Comparison of ENCODE assay signal across 1 cellular context in the genomic region with DNA sequence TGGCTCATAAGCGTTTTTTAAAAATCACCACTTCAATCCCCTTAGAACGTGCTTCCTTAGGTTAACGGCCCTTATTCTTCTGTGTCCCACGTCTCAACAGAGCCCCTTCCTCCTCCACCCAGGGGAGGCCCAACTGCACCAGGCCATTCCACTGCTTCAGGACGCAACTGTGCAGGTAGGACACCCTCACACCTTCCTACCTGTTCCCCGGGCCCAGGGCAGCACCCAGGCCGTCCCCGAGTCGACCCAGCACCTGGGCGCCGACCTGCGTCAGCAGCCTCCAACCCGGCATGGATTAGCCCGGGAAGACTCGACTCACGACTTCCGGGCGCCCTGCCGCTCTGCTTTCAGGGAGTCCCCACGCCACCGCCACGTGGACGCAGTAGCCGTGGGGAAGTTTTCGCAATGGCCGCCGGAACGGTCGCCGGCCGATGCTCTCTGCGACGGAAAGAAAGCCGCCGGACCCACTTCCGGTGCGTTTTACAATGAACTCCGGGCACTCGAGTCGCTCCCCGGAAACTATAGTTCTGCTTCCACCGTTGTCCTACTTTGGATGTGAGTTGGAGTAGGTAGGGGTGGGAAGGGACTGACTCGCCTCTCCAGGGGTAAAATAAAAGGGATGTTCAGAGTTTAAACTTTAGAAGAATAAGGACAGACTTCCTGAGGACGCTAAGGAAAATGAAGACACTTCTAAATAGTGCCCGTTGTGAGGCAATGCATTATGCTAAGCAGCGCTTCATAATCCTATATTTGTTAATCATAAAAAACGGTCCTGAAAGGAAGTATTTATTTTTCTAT.
A peak's percentile ranks its signal among the peaks of the same experiment; 100 is the strongest.
TF ChIP-seq lines count a peak whose summit lies in the region.

A gene (minus strand): TSS at position 442 of the 798 bp plus-strand sequence. CDS start 150 bp downstream, at position 292.

TF ChIP-seq in HepG2, 621 proteins besides CTCF, POLR2A, EP300 and RAD21 (continued from another document and continues in another):
- TF ChIP-seq, protein P1, sequence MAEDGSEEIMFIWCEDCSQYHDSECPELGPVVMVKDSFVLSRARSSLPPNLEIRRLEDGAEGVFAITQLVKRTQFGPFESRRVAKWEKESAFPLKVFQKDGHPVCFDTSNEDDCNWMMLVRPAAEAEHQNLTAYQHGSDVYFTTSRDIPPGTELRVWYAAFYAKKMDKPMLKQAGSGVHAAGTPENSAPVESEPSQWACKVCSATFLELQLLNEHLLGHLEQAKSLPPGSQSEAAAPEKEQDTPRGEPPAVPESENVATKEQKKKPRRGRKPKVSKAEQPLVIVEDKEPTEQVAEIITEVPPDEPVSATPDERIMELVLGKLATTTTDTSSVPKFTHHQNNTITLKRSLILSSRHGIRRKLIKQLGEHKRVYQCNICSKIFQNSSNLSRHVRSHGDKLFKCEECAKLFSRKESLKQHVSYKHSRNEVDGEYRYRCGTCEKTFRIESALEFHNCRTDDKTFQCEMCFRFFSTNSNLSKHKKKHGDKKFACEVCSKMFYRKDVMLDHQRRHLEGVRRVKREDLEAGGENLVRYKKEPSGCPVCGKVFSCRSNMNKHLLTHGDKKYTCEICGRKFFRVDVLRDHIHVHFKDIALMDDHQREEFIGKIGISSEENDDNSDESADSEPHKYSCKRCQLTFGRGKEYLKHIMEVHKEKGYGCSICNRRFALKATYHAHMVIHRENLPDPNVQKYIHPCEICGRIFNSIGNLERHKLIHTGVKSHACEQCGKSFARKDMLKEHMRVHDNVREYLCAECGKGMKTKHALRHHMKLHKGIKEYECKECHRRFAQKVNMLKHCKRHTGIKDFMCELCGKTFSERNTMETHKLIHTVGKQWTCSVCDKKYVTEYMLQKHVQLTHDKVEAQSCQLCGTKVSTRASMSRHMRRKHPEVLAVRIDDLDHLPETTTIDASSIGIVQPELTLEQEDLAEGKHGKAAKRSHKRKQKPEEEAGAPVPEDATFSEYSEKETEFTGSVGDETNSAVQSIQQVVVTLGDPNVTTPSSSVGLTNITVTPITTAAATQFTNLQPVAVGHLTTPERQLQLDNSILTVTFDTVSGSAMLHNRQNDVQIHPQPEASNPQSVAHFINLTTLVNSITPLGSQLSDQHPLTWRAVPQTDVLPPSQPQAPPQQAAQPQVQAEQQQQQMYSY (CRISPR knock-in tag; IDR thresholded peaks at IDR 0.05): peak; percentile 87
- TF ChIP-seq FOXK1 (CRISPR knock-in tag; IDR thresholded peaks at IDR 0.05; ENCODE audit: borderline replicate concordance, low read depth): peak; percentile 90
- TF ChIP-seq, protein P2, sequence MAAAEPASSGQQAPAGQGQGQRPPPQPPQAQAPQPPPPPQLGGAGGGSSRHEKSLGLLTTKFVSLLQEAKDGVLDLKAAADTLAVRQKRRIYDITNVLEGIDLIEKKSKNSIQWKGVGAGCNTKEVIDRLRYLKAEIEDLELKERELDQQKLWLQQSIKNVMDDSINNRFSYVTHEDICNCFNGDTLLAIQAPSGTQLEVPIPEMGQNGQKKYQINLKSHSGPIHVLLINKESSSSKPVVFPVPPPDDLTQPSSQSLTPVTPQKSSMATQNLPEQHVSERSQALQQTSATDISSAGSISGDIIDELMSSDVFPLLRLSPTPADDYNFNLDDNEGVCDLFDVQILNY (CRISPR knock-in tag; conservative IDR thresholded peaks at IDR 0.05): peak; percentile 79
- no peak for TF ChIP-seq CCAR2 (optimal IDR thresholded peaks at IDR 0.05; ENCODE audit: low read depth, low read length)
- TF ChIP-seq ZNF614 (CRISPR knock-in tag; IDR thresholded peaks at IDR 0.05; ENCODE audit: borderline replicate concordance): peak; percentile 72; the same call in 1 of the 2 replicates
- TF ChIP-seq NFKBIZ (CRISPR knock-in tag; IDR thresholded peaks at IDR 0.05): peak; percentile 86
- no peak for TF ChIP-seq TRIM24 (CRISPR knock-in tag; IDR thresholded peaks at IDR 0.05)
- peak; percentile 72; the same call in 1 of the 2 replicates for TF ChIP-seq FOXO1 (CRISPR knock-in tag; IDR thresholded peaks at IDR 0.05)
- TF ChIP-seq NCOA5 (CRISPR knock-in tag; IDR thresholded peaks at IDR 0.05): no peak
- peak; percentile 95; the same call in 1 of the 2 replicates for TF ChIP-seq NFATC3 (CRISPR knock-in tag; IDR thresholded peaks at IDR 0.05)
- peak; percentile 99 for TF ChIP-seq PHF8 (CRISPR knock-in tag; IDR thresholded peaks at IDR 0.05)
- TF ChIP-seq, protein P3, sequence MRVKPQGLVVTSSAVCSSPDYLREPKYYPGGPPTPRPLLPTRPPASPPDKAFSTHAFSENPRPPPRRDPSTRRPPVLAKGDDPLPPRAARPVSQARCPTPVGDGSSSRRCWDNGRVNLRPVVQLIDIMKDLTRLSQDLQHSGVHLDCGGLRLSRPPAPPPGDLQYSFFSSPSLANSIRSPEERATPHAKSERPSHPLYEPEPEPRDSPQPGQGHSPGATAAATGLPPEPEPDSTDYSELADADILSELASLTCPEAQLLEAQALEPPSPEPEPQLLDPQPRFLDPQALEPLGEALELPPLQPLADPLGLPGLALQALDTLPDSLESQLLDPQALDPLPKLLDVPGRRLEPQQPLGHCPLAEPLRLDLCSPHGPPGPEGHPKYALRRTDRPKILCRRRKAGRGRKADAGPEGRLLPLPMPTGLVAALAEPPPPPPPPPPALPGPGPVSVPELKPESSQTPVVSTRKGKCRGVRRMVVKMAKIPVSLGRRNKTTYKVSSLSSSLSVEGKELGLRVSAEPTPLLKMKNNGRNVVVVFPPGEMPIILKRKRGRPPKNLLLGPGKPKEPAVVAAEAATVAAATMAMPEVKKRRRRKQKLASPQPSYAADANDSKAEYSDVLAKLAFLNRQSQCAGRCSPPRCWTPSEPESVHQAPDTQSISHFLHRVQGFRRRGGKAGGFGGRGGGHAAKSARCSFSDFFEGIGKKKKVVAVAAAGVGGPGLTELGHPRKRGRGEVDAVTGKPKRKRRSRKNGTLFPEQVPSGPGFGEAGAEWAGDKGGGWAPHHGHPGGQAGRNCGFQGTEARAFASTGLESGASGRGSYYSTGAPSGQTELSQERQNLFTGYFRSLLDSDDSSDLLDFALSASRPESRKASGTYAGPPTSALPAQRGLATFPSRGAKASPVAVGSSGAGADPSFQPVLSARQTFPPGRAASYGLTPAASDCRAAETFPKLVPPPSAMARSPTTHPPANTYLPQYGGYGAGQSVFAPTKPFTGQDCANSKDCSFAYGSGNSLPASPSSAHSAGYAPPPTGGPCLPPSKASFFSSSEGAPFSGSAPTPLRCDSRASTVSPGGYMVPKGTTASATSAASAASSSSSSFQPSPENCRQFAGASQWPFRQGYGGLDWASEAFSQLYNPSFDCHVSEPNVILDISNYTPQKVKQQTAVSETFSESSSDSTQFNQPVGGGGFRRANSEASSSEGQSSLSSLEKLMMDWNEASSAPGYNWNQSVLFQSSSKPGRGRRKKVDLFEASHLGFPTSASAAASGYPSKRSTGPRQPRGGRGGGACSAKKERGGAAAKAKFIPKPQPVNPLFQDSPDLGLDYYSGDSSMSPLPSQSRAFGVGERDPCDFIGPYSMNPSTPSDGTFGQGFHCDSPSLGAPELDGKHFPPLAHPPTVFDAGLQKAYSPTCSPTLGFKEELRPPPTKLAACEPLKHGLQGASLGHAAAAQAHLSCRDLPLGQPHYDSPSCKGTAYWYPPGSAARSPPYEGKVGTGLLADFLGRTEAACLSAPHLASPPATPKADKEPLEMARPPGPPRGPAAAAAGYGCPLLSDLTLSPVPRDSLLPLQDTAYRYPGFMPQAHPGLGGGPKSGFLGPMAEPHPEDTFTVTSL (CRISPR knock-in tag; IDR thresholded peaks at IDR 0.05; ENCODE audit: borderline replicate concordance): 0 out of 2 replicates have a peak, but pooled peaks have one; percentile 28
- peak; percentile 87; the same call in 1 of the 2 replicates for TF ChIP-seq ZNF484 (CRISPR knock-in tag; IDR thresholded peaks at IDR 0.05; ENCODE audit: borderline replicate concordance, low read depth)
- peak; percentile 84 for TF ChIP-seq ZNF543 (CRISPR knock-in tag; IDR thresholded peaks at IDR 0.05)
- TF ChIP-seq GZF1 (CRISPR knock-in tag; IDR thresholded peaks at IDR 0.05): peak; percentile 82; the same call in 1 of the 2 replicates
- peak; percentile 62; the same call in 1 of the 2 replicates for TF ChIP-seq ZNF777 (CRISPR knock-in tag; IDR thresholded peaks at IDR 0.05)
- TF ChIP-seq, protein P4, sequence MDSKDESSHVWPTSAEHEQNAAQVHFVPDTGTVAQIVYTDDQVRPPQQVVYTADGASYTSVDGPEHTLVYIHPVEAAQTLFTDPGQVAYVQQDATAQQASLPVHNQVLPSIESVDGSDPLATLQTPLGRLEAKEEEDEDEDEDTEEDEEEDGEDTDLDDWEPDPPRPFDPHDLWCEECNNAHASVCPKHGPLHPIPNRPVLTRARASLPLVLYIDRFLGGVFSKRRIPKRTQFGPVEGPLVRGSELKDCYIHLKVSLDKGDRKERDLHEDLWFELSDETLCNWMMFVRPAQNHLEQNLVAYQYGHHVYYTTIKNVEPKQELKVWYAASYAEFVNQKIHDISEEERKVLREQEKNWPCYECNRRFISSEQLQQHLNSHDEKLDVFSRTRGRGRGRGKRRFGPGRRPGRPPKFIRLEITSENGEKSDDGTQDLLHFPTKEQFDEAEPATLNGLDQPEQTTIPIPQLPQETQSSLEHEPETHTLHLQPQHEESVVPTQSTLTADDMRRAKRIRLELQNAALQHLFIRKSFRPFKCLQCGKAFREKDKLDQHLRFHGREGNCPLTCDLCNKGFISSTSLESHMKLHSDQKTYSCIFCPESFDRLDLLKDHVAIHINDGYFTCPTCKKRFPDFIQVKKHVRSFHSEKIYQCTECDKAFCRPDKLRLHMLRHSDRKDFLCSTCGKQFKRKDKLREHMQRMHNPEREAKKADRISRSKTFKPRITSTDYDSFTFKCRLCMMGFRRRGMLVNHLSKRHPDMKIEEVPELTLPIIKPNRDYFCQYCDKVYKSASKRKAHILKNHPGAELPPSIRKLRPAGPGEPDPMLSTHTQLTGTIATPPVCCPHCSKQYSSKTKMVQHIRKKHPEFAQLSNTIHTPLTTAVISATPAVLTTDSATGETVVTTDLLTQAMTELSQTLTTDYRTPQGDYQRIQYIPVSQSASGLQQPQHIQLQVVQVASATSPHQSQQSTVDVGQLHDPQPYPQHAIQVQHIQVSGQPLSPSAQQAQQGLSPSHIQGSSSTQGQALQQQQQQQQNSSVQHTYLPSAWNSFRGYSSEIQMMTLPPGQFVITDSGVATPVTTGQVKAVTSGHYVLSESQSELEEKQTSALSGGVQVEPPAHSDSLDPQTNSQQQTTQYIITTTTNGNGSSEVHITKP (CRISPR knock-in tag; IDR thresholded peaks at IDR 0.05; ENCODE audit: low read depth): peak; percentile 81; the same call in 1 of the 2 replicates
- peak; percentile 64 for TF ChIP-seq NFYB (CRISPR knock-in tag; IDR thresholded peaks at IDR 0.05)
- TF ChIP-seq ZNF441 (CRISPR knock-in tag; IDR thresholded peaks at IDR 0.05; ENCODE audit: borderline replicate concordance): peak; percentile 96
- peak; percentile 93 for TF ChIP-seq REL (CRISPR knock-in tag; conservative IDR thresholded peaks at IDR 0.05)
- TF ChIP-seq, protein P5, sequence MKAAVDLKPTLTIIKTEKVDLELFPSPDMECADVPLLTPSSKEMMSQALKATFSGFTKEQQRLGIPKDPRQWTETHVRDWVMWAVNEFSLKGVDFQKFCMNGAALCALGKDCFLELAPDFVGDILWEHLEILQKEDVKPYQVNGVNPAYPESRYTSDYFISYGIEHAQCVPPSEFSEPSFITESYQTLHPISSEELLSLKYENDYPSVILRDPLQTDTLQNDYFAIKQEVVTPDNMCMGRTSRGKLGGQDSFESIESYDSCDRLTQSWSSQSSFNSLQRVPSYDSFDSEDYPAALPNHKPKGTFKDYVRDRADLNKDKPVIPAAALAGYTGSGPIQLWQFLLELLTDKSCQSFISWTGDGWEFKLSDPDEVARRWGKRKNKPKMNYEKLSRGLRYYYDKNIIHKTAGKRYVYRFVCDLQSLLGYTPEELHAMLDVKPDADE (CRISPR knock-in tag; IDR thresholded peaks at IDR 0.05): peak; percentile 82; the same call in 1 of the 2 replicates
- TF ChIP-seq ZNF180 (CRISPR knock-in tag; IDR thresholded peaks at IDR 0.05; ENCODE audit: borderline replicate concordance, low read depth): no peak; the same call in 1 of the 2 replicates
- peak; percentile 76; the same call in 1 of the 2 replicates for TF ChIP-seq TGIF2 (CRISPR knock-in tag; IDR thresholded peaks at IDR 0.05)
- 0 out of 2 replicates have a peak, but pooled peaks have one; percentile 68 for TF ChIP-seq RFXANK (CRISPR knock-in tag; IDR thresholded peaks at IDR 0.05)
- TF ChIP-seq, protein P6, sequence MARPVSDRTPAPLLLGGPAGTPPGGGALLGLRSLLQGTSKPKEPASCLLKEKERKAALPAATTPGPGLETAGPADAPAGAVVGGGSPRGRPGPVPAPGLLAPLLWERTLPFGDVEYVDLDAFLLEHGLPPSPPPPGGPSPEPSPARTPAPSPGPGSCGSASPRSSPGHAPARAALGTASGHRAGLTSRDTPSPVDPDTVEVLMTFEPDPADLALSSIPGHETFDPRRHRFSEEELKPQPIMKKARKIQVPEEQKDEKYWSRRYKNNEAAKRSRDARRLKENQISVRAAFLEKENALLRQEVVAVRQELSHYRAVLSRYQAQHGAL (CRISPR knock-in tag; IDR thresholded peaks at IDR 0.05; ENCODE audit: not compliant biosample characterization): peak; percentile 80
- no peak for TF ChIP-seq ZBTB1 (CRISPR knock-in tag; IDR thresholded peaks at IDR 0.05; ENCODE audit: borderline replicate concordance)
- TF ChIP-seq ZNF143 (CRISPR knock-in tag; IDR thresholded peaks at IDR 0.05): peak; percentile 77
- TF ChIP-seq, protein P7, sequence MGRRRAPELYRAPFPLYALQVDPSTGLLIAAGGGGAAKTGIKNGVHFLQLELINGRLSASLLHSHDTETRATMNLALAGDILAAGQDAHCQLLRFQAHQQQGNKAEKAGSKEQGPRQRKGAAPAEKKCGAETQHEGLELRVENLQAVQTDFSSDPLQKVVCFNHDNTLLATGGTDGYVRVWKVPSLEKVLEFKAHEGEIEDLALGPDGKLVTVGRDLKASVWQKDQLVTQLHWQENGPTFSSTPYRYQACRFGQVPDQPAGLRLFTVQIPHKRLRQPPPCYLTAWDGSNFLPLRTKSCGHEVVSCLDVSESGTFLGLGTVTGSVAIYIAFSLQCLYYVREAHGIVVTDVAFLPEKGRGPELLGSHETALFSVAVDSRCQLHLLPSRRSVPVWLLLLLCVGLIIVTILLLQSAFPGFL (CRISPR knock-in tag; IDR thresholded peaks at IDR 0.05): 0 out of 2 replicates have a peak, but pooled peaks have one; percentile 43
- peak; percentile 94 for TF ChIP-seq ZNF264 (CRISPR knock-in tag; IDR thresholded peaks at IDR 0.05)
- peak; percentile 98 for TF ChIP-seq GABPA (IDR thresholded peaks at IDR 0.05; ENCODE audit: low read depth, low read length)
- TF ChIP-seq GABPA (CRISPR knock-in tag; IDR thresholded peaks at IDR 0.05; ENCODE audit: low read depth): peak; percentile 100
- TF ChIP-seq AHR (CRISPR knock-in tag; IDR thresholded peaks at IDR 0.05): peak; percentile 95
- peak; percentile 94; the same call in 1 of the 2 replicates for TF ChIP-seq ZNF557 (CRISPR knock-in tag; IDR thresholded peaks at IDR 0.05)
- TF ChIP-seq POLR2G (IDR thresholded peaks at IDR 0.05; ENCODE audit: low read depth, low read length): peak; percentile 85
- TF ChIP-seq ZBTB38 (CRISPR knock-in tag; IDR thresholded peaks at IDR 0.05): peak; percentile 92; the same call in 1 of the 2 replicates
- peak; percentile 99 for TF ChIP-seq TOPORS (CRISPR knock-in tag; IDR thresholded peaks at IDR 0.05)
- TF ChIP-seq ZNF337 (CRISPR knock-in tag; IDR thresholded peaks at IDR 0.05; ENCODE audit: borderline replicate concordance, low read depth): peak; percentile 88; the same call in 1 of the 2 replicates
- TF ChIP-seq SOX5 (CRISPR knock-in tag; IDR thresholded peaks at IDR 0.05; ENCODE audit: borderline replicate concordance): peak; percentile 60
- TF ChIP-seq SOX13 (IDR thresholded peaks at IDR 0.05): no peak; the same call in 1 of the 2 replicates
- TF ChIP-seq SOX13 (CRISPR knock-in tag; conservative IDR thresholded peaks at IDR 0.05 in 1 of 2, IDR thresholded peaks at IDR 0.05 in 1 of 2): peak in 1 of 2 experiments; percentile 55; a peak in 1 of 4 replicates
